8 cellular contexts compared by ENCODE assay signal in genomic region chr9:88387035-88387732, GRCh38. TPM values are rescaled to one million over a fixed set of nuclear protein-coding genes. Genes with fewer than 3 reads are reported as not detected.
DNase-seq lines count a peak whose midpoint lies in the region; ATAC-seq and TF ChIP-seq lines count a peak whose summit lies in the region.

No MANE protein-coding gene starts in this region.

- DNase-seq in PC-9 (peak; percentile 43 to 59), chondrocyte (ENCODE audit: low spot score) (no peak), left lobe of liver (ENCODE audit: low spot score) (peak; percentile 81), KG1 (lab: John Stamatoyannopoulos, UW) (no peak)
- DNase-seq in stimulated activated CD8-positive, alpha-beta memory T cell treated with anti-CD3 and anti-CD28 coated beads, Interleukin-15, amount 100 ng/mL, for 1 hour (ENCODE audit: low read depth): peak; percentile 10

- H3K4me1 ChIP-seq in PC-9 (replicated peaks; ENCODE audit: insufficient read depth): peaks cover 29% of the 10 kb centered on the region

- no TSS peak for BruUV-seq in PC-9 (replicated peaks; lab: Mats Ljungman, UMichigan)

- H3K36me3 ChIP-seq in PC-9 (ENCODE audit: low read depth): peaks cover 2% of the 10 kb centered on the region; the same call in 1 of the 2 replicates

- no peaks in the 10 kb centered on the region for H4K20me1 ChIP-seq in PC-9 (ENCODE audit: insufficient read depth)

- H3K9me2 ChIP-seq in PC-9 (ENCODE audit: insufficient read depth): no peaks in the 10 kb centered on the region

- H3K27me3 ChIP-seq in PC-9 (ENCODE audit: insufficient read depth, low read depth): no peaks in the 10 kb centered on the region

- POLR2A ChIA-PET in PC-9 (lab: Charles Lee; ENCODE audit: unreplicated experiment): interaction anchor here (0.6 to 0.8 kb wide), 2 partner anchors 32 to 105 kb away, joined by 3 to 6 read pairs; no protein-coding TSS in a partner anchor

- peaks cover 21% of the 10 kb centered on the region for H3F3A ChIP-seq in PC-9 (ENCODE audit: insufficient read depth, low read depth)

- H3K4me2 ChIP-seq in PC-9: peak overlapping the region; percentile 87

- H3K4me3 ChIP-seq in GM12875 (ENCODE audit: low read depth, low read length): peak overlapping the region; percentile 56
- peak overlapping the region; percentile 89 for H3K4me3 ChIP-seq in PC-9

- CTCF ChIA-PET in PC-9 (lab: Charles Lee): interaction anchor here (0.6 kb wide), 1 partner anchor 55 kb away, joined by 3 read pairs; no protein-coding TSS in a partner anchor

- no peaks in the 10 kb centered on the region for H3K27me3 Mint-ChIP-seq in chondrocyte (ENCODE audit: low read depth)

- peak overlapping the region; percentile 86 for H3K27ac Mint-ChIP-seq in chondrocyte (ENCODE audit: unreplicated experiment)

- H3K79me2 ChIP-seq in PC-9 (ENCODE audit: low read depth): peaks cover 54% of the 10 kb centered on the region

- intact Hi-C loops in PC-9 (cut with micrococcal nuclease; ENCODE audit: unreplicated experiment): loop anchor here (5.0 to 10.0 kb wide), 3 partner anchors 190 to 412 kb away; partner anchors contain the start of gene CDK20

- H3K36me3 Mint-ChIP-seq in chondrocyte (ENCODE audit: low read depth): no peaks in the 10 kb centered on the region

- H2AFZ ChIP-seq in PC-9: peak overlapping the region; percentile 88

- peak overlapping the region; percentile 93 for H3K27ac ChIP-seq in 22Rv1
- H3K27ac ChIP-seq in PC-9: peak overlapping the region; percentile 76

- H3K9me3 ChIP-seq in PC-9 (ENCODE audit: insufficient read depth, low read depth): no peaks in the 10 kb centered on the region

- peaks cover 42% of the 10 kb centered on the region for H3K4me1 Mint-ChIP-seq in chondrocyte (ENCODE audit: low read depth)

- TF ChIP-seq CTCF in 22Rv1 (IDR thresholded peaks at IDR 0.05) (no peak), GM12875 (IDR thresholded peaks at IDR 0.05; ENCODE audit: borderline replicate concordance, insufficient read depth, low read depth, low read length) (no peak), PC-9 (conservative IDR thresholded peaks at IDR 0.05) (no peak), chondrocyte (IDR thresholded peaks at IDR 0.05) (no peak)

- peak overlapping the region; percentile 93 for H3K4me3 Mint-ChIP-seq in chondrocyte (ENCODE audit: unreplicated experiment)

- ATAC-seq in left lobe of liver (peak; percentile 71), GM19452 (IDR thresholded peaks at IDR 0.05; ENCODE audit: unreplicated experiment) (no peak)

- no peaks in the 10 kb centered on the region for H3K9me3 Mint-ChIP-seq in chondrocyte (ENCODE audit: low read depth)

RNA-seq across cellular contexts. Expression of gene SPIN1, which starts 1.1 kb away (rescaled TPM):
- total RNA-seq in PC-9 (2021) (102 and 112 TPM in 2 replicates), chondrocyte (94.9 to 110 TPM (median 103 TPM) in 3 replicates), left lobe of liver (18.3 TPM)

Comparison
In these comparisons a context has a peak if more than half of its experiments do, and no peak if none do; other contexts are left out.
1. DNase-seq: peak in PC-9 (2 of 2), left lobe of liver (single experiment) and stimulated activated CD8-positive, alpha-beta memory T cell treated with anti-CD3 and anti-CD28 coated beads, Interleukin-15, amount 100 ng/mL, for 1 hour (single experiment); none in chondrocyte (single experiment) and KG1 (single experiment).